8 cellular contexts compared by ENCODE assay signal in genomic region chr15:84981054-84981710, GRCh38. TPM values are rescaled to one million over a fixed set of nuclear protein-coding genes. Genes with fewer than 3 reads are reported as not detected.
A peak's percentile ranks its signal among the peaks of the same experiment; 100 is the strongest.
DNase-seq lines count a peak whose midpoint lies in the region; ATAC-seq and TF ChIP-seq lines count a peak whose summit lies in the region.

No MANE protein-coding gene starts in this region.

- peak; percentile 64 for ATAC-seq in HG02852 (IDR thresholded peaks at IDR 0.05; ENCODE audit: unreplicated experiment)

- no peaks in the 10 kb centered on the region for H3K9me2 ChIP-seq in hepatocyte (replicated peaks; ENCODE audit: insufficient read depth)

- TF ChIP-seq CTCF in GM13977 (IDR thresholded peaks at IDR 0.05; ENCODE audit: extremely low read depth, insufficient read depth, missing control alignments) (no peak), hepatocyte (IDR thresholded peaks at IDR 0.05; ENCODE audit: poor library complexity) (no peak)

- peak overlapping the region; percentile 95 for H3K27ac ChIP-seq in hepatocyte

- peaks cover 20% of the 10 kb centered on the region for H4K20me1 ChIP-seq in hepatocyte (ENCODE audit: insufficient read depth, poor library complexity, severe bottlenecking)

- WGBS in hepatocyte (ENCODE audit: low lambda C conversion rate, missing lambda C conversion rate) = 1% methylated on average over 38 of the region's 75 CpGs

- H3K4me3 ChIP-seq in hepatocyte = peak overlapping the region; percentile 81

- no peaks in the 10 kb centered on the region for H3K27me3 ChIP-seq in hepatocyte

- in situ Hi-C loops in GM13977 (cut with MboI; ENCODE audit: low pct_unique_long_range_greater_than_20kb, low sequenced_read_pairs, unreplicated experiment) = no loop called here

- DNase-seq in GM13977 (ENCODE audit: low spot score) (peak; percentile 100), NCI-H1436 treated with DMSO at 0.1 percent for 48 hours (lab: John Stamatoyannopoulos, UW) (peak; percentile 69), T-helper 1 cell (peak; percentile 91 to 99 (median 95)), anterior cingulate cortex (lab: John Stamatoyannopoulos, UW) (peak; percentile 51 to 95 (median 90)), hepatocyte (ENCODE audit: low spot score) (peak; percentile 98), renal cortical epithelial cell (ENCODE audit: low read depth) (peak; percentile 81), cerebellar nuclear complex (lab: John Stamatoyannopoulos, UW) (no peak)

- no peaks in the 10 kb centered on the region for H3K9me3 ChIP-seq in hepatocyte (ENCODE audit: low read depth)

- H3K36me3 ChIP-seq in hepatocyte (replicated peaks; ENCODE audit: insufficient read depth, low read depth) = no peaks in the 10 kb centered on the region

- peak overlapping the region; percentile 82 for H3K4me2 ChIP-seq in hepatocyte

- peaks cover 13% of the 10 kb centered on the region for H3K4me1 ChIP-seq in hepatocyte (ENCODE audit: insufficient read depth)

- H3K79me2 ChIP-seq in hepatocyte = peaks cover 42% of the 10 kb centered on the region

- peak overlapping the region; percentile 80 for H2AFZ ChIP-seq in hepatocyte

RNA-seq across cellular contexts. Expression of gene PDE8A, which starts 0.5 kb away (rescaled TPM):
- 25.6 and 26.0 TPM in 2 replicates for total RNA-seq in hepatocyte
- polyA plus RNA-seq in hepatocyte = 15.3 and 24.0 TPM in 2 replicates
- 23.8 and 36.7 TPM in 2 replicates for total RNA-seq in renal cortical epithelial cell

Comparison
In these comparisons a context has a peak if more than half of its experiments do, and no peak if none do; other contexts are left out.
1. DNase-seq: peak in GM13977 (single experiment), NCI-H1436 treated with DMSO at 0.1 percent for 48 hours (single experiment), T-helper 1 cell (5 of 5), anterior cingulate cortex (58 of 58), hepatocyte (single experiment) and renal cortical epithelial cell (single experiment); none in cerebellar nuclear complex (0 of 2).